In genomic region chr5:132884548-132884947, GRCh38 we compare ENCODE assay signal across 24 cellular contexts.
DNase-seq lines count a peak whose midpoint lies in the region; ATAC-seq and TF ChIP-seq lines count a peak whose summit lies in the region.
"Had no signal": no experiment of that assay in that cellular context is flagged by ENCODE, and none has a peak within 500 bp of the region (broad histone marks: within the 10 kb centered on the region; RNA-seq: fewer than 3 reads in every experiment).

No MANE protein-coding gene starts in this region.

- H3K27me3 Mint-ChIP-seq in memory B cell = no peaks in the 10 kb centered on the region
- H3K27me3 Mint-ChIP-seq: CD4-positive, alpha-beta memory T cell had no signal

- no peak overlapping the region for H3K4me3 ChIP-seq in HEK293 (ENCODE audit: low read depth, low read length)
- H3K4me3 ChIP-seq: MG63 had no signal

- TF ChIP-seq CTCF in HEK293 (tag by site-specific recombination; IDR thresholded peaks at IDR 0.05) (no peak), RWPE1 (conservative IDR thresholded peaks at IDR 0.05; ENCODE audit: low read depth) (no peak)

- no peaks in the 10 kb centered on the region for H3K9me3 Mint-ChIP-seq in memory B cell
- H3K9me3 Mint-ChIP-seq in stimulated activated effector memory CD8-positive, alpha-beta T cell treated with anti-CD3 and anti-CD28 coated beads, Interleukin-12 subunit alpha, Interleukin-12 subunit beta, amount 100 ng/mL, for 72 hours = no peaks in the 10 kb centered on the region
- H3K9me3 Mint-ChIP-seq: CD4-positive, alpha-beta memory T cell; H9 had no signal

- H3K36me3 Mint-ChIP-seq in memory B cell = peaks cover 23% of the 10 kb centered on the region
- peaks cover 100% of the 10 kb centered on the region for H3K36me3 Mint-ChIP-seq in stimulated activated effector memory CD8-positive, alpha-beta T cell treated with anti-CD3 and anti-CD28 coated beads, Interleukin-12 subunit alpha, Interleukin-12 subunit beta, amount 100 ng/mL, for 72 hours

- no peak for ATAC-seq in memory B cell (ENCODE audit: low read depth)
- ATAC-seq in stimulated activated effector memory CD8-positive, alpha-beta T cell treated with anti-CD3 and anti-CD28 coated beads, Interleukin-12 subunit alpha, Interleukin-12 subunit beta, amount 100 ng/mL, for 72 hours = no peak
- ATAC-seq: SK-N-SH treated with all-trans-retinoic acid at 6 μM for 48 hours had no signal

- CTCF ChIA-PET in HEK293 (lab: Yijun Ruan, JAX) (interaction anchor here (1.6 to 2.0 kb wide), 2 partner anchors 16 to 131 kb away, joined by 8 to 11 read pairs; no protein-coding TSS in a partner anchor), RWPE1 (lab: Yijun Ruan, JAX) (interaction anchor here (1.0 kb wide), 1 partner anchor 55 kb away, joined by 5 read pairs; no protein-coding TSS in a partner anchor)

- H3K9me3 ChIP-seq in HEK293 (ENCODE audit: control insufficient read depth, insufficient read depth, low read depth, low read length) = no peaks in the 10 kb centered on the region
- H3K9me3 ChIP-seq: MG63 had no signal

- peak overlapping the region; percentile 38 for H3K27ac Mint-ChIP-seq in memory B cell
- peak overlapping the region; percentile 45 for H3K27ac Mint-ChIP-seq in stimulated activated effector memory CD8-positive, alpha-beta T cell treated with anti-CD3 and anti-CD28 coated beads, Interleukin-12 subunit alpha, Interleukin-12 subunit beta, amount 100 ng/mL, for 72 hours

- no peak overlapping the region for H3K27ac ChIP-seq in HEK293 (ENCODE audit: extremely low read depth, low read depth, low read length)
- peak overlapping the region; percentile 48 for H3K27ac ChIP-seq in RWPE1

- no peak overlapping the region for H3K4me3 Mint-ChIP-seq in memory B cell
- no peak overlapping the region for H3K4me3 Mint-ChIP-seq in stimulated activated effector memory CD8-positive, alpha-beta T cell treated with anti-CD3 and anti-CD28 coated beads, Interleukin-12 subunit alpha, Interleukin-12 subunit beta, amount 100 ng/mL, for 72 hours
- H3K4me3 Mint-ChIP-seq: CD4-positive, alpha-beta memory T cell; H9 had no signal

- H3K4me1 ChIP-seq in HEK293 (ENCODE audit: control insufficient read depth, insufficient read depth, low read length) = no peaks in the 10 kb centered on the region

- POLR2A ChIA-PET in HEK293 (lab: Yijun Ruan, JAX) = no interaction called here
- POLR2A ChIA-PET in RWPE1 (lab: Yijun Ruan, JAX; ENCODE audit: low non-redundant PET) = no interaction called here

- H3K36me3 ChIP-seq in HEK293 (ENCODE audit: control insufficient read depth in 2 of 2, insufficient read depth in 1 of 2, low read length in 2 of 2) = peaks cover 70 to 88% of the 10 kb centered on the region in 2 experiments

- H3K4me1 Mint-ChIP-seq in memory B cell = peaks cover 10% of the 10 kb centered on the region
- H3K4me1 Mint-ChIP-seq in stimulated activated effector memory CD8-positive, alpha-beta T cell treated with anti-CD3 and anti-CD28 coated beads, Interleukin-12 subunit alpha, Interleukin-12 subunit beta, amount 100 ng/mL, for 72 hours = no peaks in the 10 kb centered on the region

- DNase-seq in RWPE1 (ENCODE audit: low spot score) (no peak), memory B cell (ENCODE audit: low spot score in 2 of 2) (no peak), COR-L47 (lab: John Stamatoyannopoulos, UW) (no peak), anterior cingulate cortex (lab: John Stamatoyannopoulos, UW) (no peak), NCI-H82 treated with DMSO at 0.1 percent for 48 hours (lab: John Stamatoyannopoulos, UW; ENCODE audit: unreplicated experiment) (no peak)
- DNase-seq in stimulated activated effector memory CD8-positive, alpha-beta T cell treated with anti-CD3 and anti-CD28 coated beads, Interleukin-12 subunit alpha, Interleukin-12 subunit beta, amount 100 ng/mL, for 72 hours (ENCODE audit: low spot score in 2 of 2) = no peak
- DNase-seq: C1 segment of cervical spinal cord; CD4-positive, alpha-beta memory T cell; DMS 273 treated with DMSO at 0.1 percent for 48 hours; DMS79; EL; GF-D8; H9; IMR-90; KG1; MG63; NCI-H1105 treated with DMSO at 0.1 percent for 48 hours; NCI-H146; NCI-H1930; NCI-H2107; NCI-H524; NCI-H748 treated with DMSO at 0.1 percent for 48 hours had no signal

TF ChIP-seq in HEK293, 187 proteins besides CTCF, POLR2A, EP300 and RAD21:
- TF ChIP-seq ZNF707 (tag by site-specific recombination; IDR thresholded peaks at IDR 0.05) = no peak
- TF ChIP-seq KLF16 (tag by site-specific recombination; IDR thresholded peaks at IDR 0.05) = no peak
- TF ChIP-seq ZNF24 (tag by site-specific recombination; IDR thresholded peaks at IDR 0.05) = no peak
- TF ChIP-seq PRDM1 (tag by site-specific recombination; IDR thresholded peaks at IDR 0.05) = 0 out of 2 replicates have a peak, but pooled peaks have one; percentile 19
